In the genomic region with DNA sequence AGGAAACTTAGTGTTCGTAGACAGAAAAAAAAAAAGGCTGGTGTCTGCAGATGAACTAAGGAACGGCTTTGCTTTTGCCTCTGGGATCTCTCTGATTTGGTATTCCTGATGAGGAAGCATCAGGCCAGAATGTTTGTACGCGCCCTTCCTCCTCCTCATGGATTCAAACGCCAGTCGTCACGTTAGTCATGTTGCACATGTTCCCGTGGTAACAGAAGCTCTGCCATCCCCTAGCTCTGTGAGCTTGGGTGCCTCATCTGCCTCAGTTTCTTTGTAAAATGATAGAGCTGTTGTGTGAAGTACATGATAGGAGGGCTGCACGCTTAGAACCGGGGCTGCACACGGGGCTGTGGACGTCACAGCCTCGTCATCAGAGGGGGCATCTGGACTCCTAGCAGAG, we compare ENCODE assay signal across 21 cellular contexts.
"Had no signal": no experiment of that assay in that cellular context is flagged by ENCODE, and none has a peak within 500 bp of the region (broad histone marks: within the 10 kb centered on the region; RNA-seq: fewer than 3 reads in every experiment).

No MANE protein-coding gene starts in this region.

- H3K4me3 ChIP-seq: coronary artery, esophagus muscularis mucosa, heart right ventricle, left lung, sigmoid colon, testis, tibial artery had no signal

- H3K4me1 ChIP-seq: parathyroid adenoma had no signal

- H3K36me3 ChIP-seq: left lung, sigmoid colon, tibial artery had no signal

- H3K27me3 ChIP-seq: esophagus muscularis mucosa, heart right ventricle, left lung, sigmoid colon, testis, tibial artery had no signal

- H3K36me3 Mint-ChIP-seq: stimulated activated effector memory CD8-positive, alpha-beta T cell treated with anti-CD3 and anti-CD28 coated beads, Interleukin-12 subunit alpha, Interleukin-12 subunit beta, amount 100 ng/mL, for 72 hours had no signal

- ATAC-seq: heart right ventricle; left cardiac atrium; left lung; naive thymus-derived CD8-positive, alpha-beta T cell; stimulated activated effector memory CD8-positive, alpha-beta T cell treated with anti-CD3 and anti-CD28 coated beads, Interleukin-12 subunit alpha, Interleukin-12 subunit beta, amount 100 ng/mL, for 72 hours; stimulated activated naive CD8-positive, alpha-beta T cell treated with anti-CD3 and anti-CD28 coated beads, Interleukin-15, Interleukin-2, amounts not matched to agents 100 U/mL and 50 U/mL, for 24 hours had no signal

- H3K4me3 Mint-ChIP-seq: naive thymus-derived CD8-positive, alpha-beta T cell; stimulated activated effector memory CD8-positive, alpha-beta T cell treated with anti-CD3 and anti-CD28 coated beads, Interleukin-12 subunit alpha, Interleukin-12 subunit beta, amount 100 ng/mL, for 72 hours; type B pancreatic cell had no signal

- H3K27ac Mint-ChIP-seq: progenitor cell of endocrine pancreas; stimulated activated effector memory CD8-positive, alpha-beta T cell treated with anti-CD3 and anti-CD28 coated beads, Interleukin-12 subunit alpha, Interleukin-12 subunit beta, amount 100 ng/mL, for 72 hours; type B pancreatic cell had no signal

- H3K27me3 Mint-ChIP-seq: naive thymus-derived CD8-positive, alpha-beta T cell; progenitor cell of endocrine pancreas; type B pancreatic cell had no signal

- H3K9me3 Mint-ChIP-seq: naive thymus-derived CD8-positive, alpha-beta T cell; stimulated activated effector memory CD8-positive, alpha-beta T cell treated with anti-CD3 and anti-CD28 coated beads, Interleukin-12 subunit alpha, Interleukin-12 subunit beta, amount 100 ng/mL, for 72 hours; type B pancreatic cell had no signal

- H3K9me3 ChIP-seq: esophagus muscularis mucosa, heart right ventricle, left lung, sigmoid colon, testis, tibial artery had no signal

- DNase-seq: foreskin melanocyte; glutamatergic neuron; heart right ventricle; hippocampal formation; left cardiac atrium; left lung; mesendoderm; naive thymus-derived CD8-positive, alpha-beta T cell; sigmoid colon; stimulated activated CD4-positive, alpha-beta T cell treated with anti-CD3 and anti-CD28 coated beads, Interleukin-2, amount 100 ng/mL, for 24 hours; stimulated activated CD4-positive, alpha-beta T cell treated with anti-CD3 and anti-CD28 coated beads, Interleukin-4, amount 100 ng/mL, for 24 hours; stimulated activated naive CD8-positive, alpha-beta T cell treated with anti-CD3 and anti-CD28 coated beads, Interleukin-15, Interleukin-2, amounts not matched to agents 100 U/mL and 50 U/mL, for 24 hours; testis; tibial artery had no signal

- H3K27ac ChIP-seq: coronary artery, epithelial cell of prostate, esophagus muscularis mucosa, heart right ventricle, left lung, parathyroid adenoma, sigmoid colon, testis, tibial artery had no signal
